12 cellular contexts compared by ENCODE assay signal in the genomic region with DNA sequence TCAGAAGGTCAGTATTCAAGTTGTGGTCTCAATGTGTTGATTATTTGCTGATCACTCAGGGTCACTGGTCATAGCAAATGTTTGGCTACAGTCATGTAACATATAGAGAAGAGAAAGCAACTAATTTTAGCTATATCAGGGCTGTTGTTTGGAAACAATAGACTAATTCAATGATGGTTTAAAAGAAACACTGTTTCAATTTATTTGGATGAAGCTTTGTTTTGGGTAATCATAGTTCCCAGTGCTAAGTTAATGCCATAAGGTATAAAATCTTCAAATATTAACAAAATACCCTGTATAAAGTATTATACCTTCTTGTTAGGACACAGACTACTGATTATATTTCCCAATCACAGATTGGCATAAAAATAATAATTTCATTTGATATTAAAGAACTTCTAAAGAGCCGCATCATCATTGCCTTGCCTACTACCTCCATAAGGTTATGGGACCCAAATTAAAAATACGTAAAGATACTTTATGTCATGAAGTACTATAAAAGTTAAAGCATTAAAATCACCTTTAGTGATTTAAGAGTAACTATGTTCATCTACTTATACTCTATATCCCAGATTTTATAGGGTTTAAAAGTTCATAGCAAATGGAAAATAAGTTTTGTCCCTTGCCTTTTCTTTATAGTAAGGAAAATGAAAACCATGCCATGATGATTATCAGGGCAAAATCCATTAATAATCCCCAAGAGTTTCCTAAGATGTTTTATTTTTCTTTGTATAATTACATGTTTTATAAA. TPM values are rescaled to one million over a fixed set of nuclear protein-coding genes. Genes with fewer than 3 reads are reported as not detected.
DNase-seq lines count a peak whose midpoint lies in the region; ATAC-seq, FAIRE-seq and TF ChIP-seq lines count a peak whose summit lies in the region.
"Had no signal": no experiment of that assay in that cellular context is flagged by ENCODE, and none has a peak within 500 bp of the region (broad histone marks: within the 10 kb centered on the region; RNA-seq: fewer than 3 reads in every experiment).

No MANE protein-coding gene starts in this region.

- peak overlapping the region; percentile 84 for H3K4me2 ChIP-seq in GM12878 (ENCODE audit: control insufficient read depth, insufficient read depth)

- no peak overlapping the region for H3K27ac ChIP-seq in HEK293 (ENCODE audit: extremely low read depth, low read depth, low read length)
- peak overlapping the region; percentile 93 for H3K27ac ChIP-seq in GM12878 (ENCODE audit: control insufficient read depth, insufficient read depth)

- TF ChIP-seq CTCF in AG09309 (IDR thresholded peaks at IDR 0.05; ENCODE audit: control insufficient read depth, insufficient read depth, low read depth, low read length, missing control alignments) (no peak), HEK293 (tag by site-specific recombination; IDR thresholded peaks at IDR 0.05) (no peak), GM12878 (IDR thresholded peaks at IDR 0.05 in 2 of 3, conservative IDR thresholded peaks at IDR 0.05 in 1 of 3; ENCODE audit: control insufficient read depth in 2 of 3, extremely low read depth in 1 of 3, insufficient read depth in 1 of 3, low read depth in 3 of 3, low read length in 3 of 3) (no peak), mesothelial cell of epicardium (IDR thresholded peaks at IDR 0.05; ENCODE audit: unreplicated experiment) (no peak)

- peaks cover 0 to 12% of the 10 kb centered on the region in 2 experiments; a peak in 1 of 3 replicates for H3K36me3 ChIP-seq in HEK293 (ENCODE audit: control insufficient read depth in 2 of 2, insufficient read depth in 1 of 2, low read length in 2 of 2)
- H3K36me3 ChIP-seq in GM12878 (ENCODE audit: control insufficient read depth in 2 of 2, insufficient read depth in 2 of 2, low read length in 1 of 2): peaks cover 0 to 16% of the 10 kb centered on the region in 2 experiments; a peak in 3 of 4 replicates

- in situ Hi-C loops in GM12878 (cut with MboI): no loop called here

- H3K9me3 ChIP-seq in HEK293 (ENCODE audit: control insufficient read depth, insufficient read depth, low read depth, low read length): no peaks in the 10 kb centered on the region
- H3K9me3 ChIP-seq in GM12878 (replicated peaks; ENCODE audit: control insufficient read depth, insufficient read depth, low read length): no peaks in the 10 kb centered on the region; the same call in 1 of the 3 replicates

- intact Hi-C loops in GM12878 (cut with micrococcal nuclease; ENCODE audit: unreplicated experiment): loop anchor here (2.0 kb wide), 3 partner anchors 43 to 395 kb away; no protein-coding TSS in a partner anchor

- TF ChIP-seq EP300 in GM12878 (IDR thresholded peaks at IDR 0.05; ENCODE audit: borderline replicate concordance in 1 of 2, control insufficient read depth in 1 of 2, low read depth in 2 of 2, low read length in 2 of 2): no peak

- peaks cover 15% of the 10 kb centered on the region for H3K27me3 Mint-ChIP-seq in mesothelial cell of epicardium (ENCODE audit: low read depth)
- H3K27me3 Mint-ChIP-seq: dendritic cell treated with granulocyte-macrophage colony-stimulating factor and Interleukin-4, amounts not matched to agents 40 ng/mL and 50 ng/mL, for 4 days had no signal

- DNase-seq in AG09309 (ENCODE audit: low read depth) (no peak), GM12878 (ENCODE audit: low read depth, low spot score) (no peak), mesothelial cell of epicardium (ENCODE audit: low spot score in 2 of 2, unreplicated experiment in 2 of 2) (no peak), NCI-H526 (lab: John Stamatoyannopoulos, UW) (no peak), NCI-H1417 treated with DMSO at 0.1 percent for 48 hours (lab: John Stamatoyannopoulos, UW) (no peak)
- DNase-seq: GDM1, NCI-H1105 treated with DMSO at 0.1 percent for 48 hours had no signal

- TF ChIP-seq POLR2A in GM12878 (IDR thresholded peaks at IDR 0.05; ENCODE audit: low read depth, low read length): no peak

- CTCF ChIA-PET in HEK293 (lab: Yijun Ruan, JAX) (interaction anchor here (0.7 to 1.0 kb wide), 2 partner anchors 361 to 684 kb away, joined by 3 read pairs; no protein-coding TSS in a partner anchor), GM12878 (lab: Yijun Ruan, JAX) (interaction anchor here (0.9 to 2.3 kb wide), 5 partner anchors 16 to 187 kb away, joined by 3 to 7 read pairs (median 3); no protein-coding TSS in a partner anchor)

- peaks cover 59% of the 10 kb centered on the region for H3K4me1 Mint-ChIP-seq in mesothelial cell of epicardium

- peaks cover 100% of the 10 kb centered on the region for H3K79me2 ChIP-seq in GM12878 (ENCODE audit: control insufficient read depth, insufficient read depth, low read length)

- H3K4me1 ChIP-seq in HEK293 (ENCODE audit: control insufficient read depth, insufficient read depth, low read length): peaks cover 38% of the 10 kb centered on the region
- no peaks in the 10 kb centered on the region for H3K4me1 ChIP-seq in GM12878 (ENCODE audit: control insufficient read depth, insufficient read depth, low read length)

- H3K4me3 ChIP-seq in AG09309 (ENCODE audit: control insufficient read depth, low read depth, low read length) (peak overlapping the region; percentile 76; the same call in 1 of the 2 replicates), HEK293 (ENCODE audit: low read depth, low read length) (peak overlapping the region; percentile 95), GM12878 (peak overlapping the region; percentile 83)

- RAD21 ChIA-PET in GM12878 (lab: Charles Lee; ENCODE audit: unreplicated experiment): interaction anchor here (0.9 to 10.9 kb wide), 24 partner anchors 8 to 745 kb away, joined by 3 to 121 read pairs (median 7); no protein-coding TSS in a partner anchor

- H3K36me3 Mint-ChIP-seq in mesothelial cell of epicardium: peaks cover 11% of the 10 kb centered on the region

- SMC1A ChIA-PET in GM12878 (lab: Charles Lee; ENCODE audit: uncharacterized antibody, unreplicated experiment): interaction anchor here (0.6 to 9.1 kb wide), 19 partner anchors 8 to 399 kb away, joined by 3 to 70 read pairs (median 5); no protein-coding TSS in a partner anchor

- peak overlapping the region; percentile 92 for H3K9ac ChIP-seq in GM12878 (ENCODE audit: control insufficient read depth, insufficient read depth, low read length)

- no peaks in the 10 kb centered on the region for H3K27me3 ChIP-seq in GM12878 (replicated peaks in 1 of 2; ENCODE audit: control insufficient read depth in 2 of 2, insufficient read depth in 2 of 2, low read length in 1 of 2)

- H3K9me3 Mint-ChIP-seq in mesothelial cell of epicardium: no peaks in the 10 kb centered on the region
- H3K9me3 Mint-ChIP-seq: dendritic cell treated with granulocyte-macrophage colony-stimulating factor and Interleukin-4, amounts not matched to agents 40 ng/mL and 50 ng/mL, for 4 days had no signal

- no peaks in the 10 kb centered on the region; the same call in 1 of the 2 replicates for H4K20me1 ChIP-seq in GM12878 (ENCODE audit: control insufficient read depth, insufficient read depth)

- TF ChIP-seq RAD21 in GM12878 (IDR thresholded peaks at IDR 0.05; ENCODE audit: insufficient read depth, low read depth, low read length): no peak

- FAIRE-seq in GM12878 (lab: Jason Lieb, UNC): no peak

- peak overlapping the region; percentile 73 for H3K4me3 Mint-ChIP-seq in mesothelial cell of epicardium

- 0% methylated on average over 2 of the region's 2 CpGs for WGBS in GM12878 (ENCODE audit: insufficient coverage, insufficient replicate concordance, low lambda C conversion rate, missing lambda C conversion rate)

- POLR2A ChIA-PET in HEK293 (lab: Yijun Ruan, JAX): no interaction called here
- POLR2A ChIA-PET in GM12878 (lab: Charles Lee): interaction anchor here (0.6 to 1.9 kb wide), 9 partner anchors 32 to 393 kb away, joined by 3 to 6 read pairs (median 3); no protein-coding TSS in a partner anchor

- no peak overlapping the region for H3K27ac Mint-ChIP-seq in mesothelial cell of epicardium

- peak; percentile 17 for ATAC-seq in GM12878
- no peak for ATAC-seq in GM21723 (IDR thresholded peaks at IDR 0.05; ENCODE audit: unreplicated experiment)
- ATAC-seq in GM18867 (IDR thresholded peaks at IDR 0.05; ENCODE audit: unreplicated experiment): no peak
- ATAC-seq: HCT116 had no signal

- BruUV-seq in GM12878 (replicated peaks; lab: Mats Ljungman, UMichigan): no TSS peak

- no peak overlapping the region for H2AFZ ChIP-seq in GM12878 (ENCODE audit: control insufficient read depth, low read depth, low read length)

TF ChIP-seq in HEK293, 187 proteins besides CTCF, POLR2A, EP300 and RAD21 (continues in another document):
- TF ChIP-seq TRIM28 (IDR thresholded peaks at IDR 0.05; ENCODE audit: borderline replicate concordance, low read length): no peak

TF ChIP-seq in GM12878, 131 proteins besides CTCF, POLR2A, EP300 and RAD21 (continues in another document):
- peak; percentile 67 for TF ChIP-seq MLLT1 (IDR thresholded peaks at IDR 0.05)

RNA-seq across cellular contexts. Expression of gene NR3C1, which starts 6.0 kb away (rescaled TPM):
- 658 and 663 TPM in 2 replicates for total RNA-seq in GM12878 (2013; cell fraction: nucleolus; rRNA removed)
- 79.9 and 108 TPM in 2 replicates for total RNA-seq in GM12878 (2014; rRNA removed)
- total RNA-seq in GM12878 (2014; rRNA removed; fragmentation: Illumina TruSeq; extraction: Trizol): 104 and 114 TPM in 2 replicates
- total RNA-seq in GM12878 (2021): 124 and 134 TPM in 2 replicates
- 38.5 TPM for polyA plus RNA-seq in GM12878 (2011; ENCODE audit: low read depth)
- polyA plus RNA-seq in GM12878 (2011; rRNA removed): 141 and 181 TPM in 2 replicates
- 63.4 and 85.5 TPM in 2 replicates for polyA plus RNA-seq in GM12878 (2011; cell fraction: cytosol; rRNA removed)
- 55.0 and 75.3 TPM in 2 replicates for polyA plus RNA-seq in GM12878 (2011; cell fraction: nucleus; rRNA removed)
- polyA plus RNA-seq in GM12878 (2012): 41.4 and 59.0 TPM in 2 replicates
- 83.7 and 104 TPM in 2 replicates for polyA plus RNA-seq in GM12878 (2014; fragmentation: Illumina TruSeq; extraction: Trizol)
- 100 to 1,000 TPM in 1 of 2 experiments, 10 to 100 TPM in 1; 89.0 to 119 TPM for polyA plus RNA-seq in GM12878 (2014; fragmentation: Nextera tagmentation; extraction: Ambion mirVana)
- 37.2 and 49.7 TPM in 2 replicates for polyA plus RNA-seq in GM12878 (2014; rRNA removed)
- polyA plus RNA-seq in GM12878 (2016; fragmentation: Nextera tagmentation; extraction: Ambion mirVana): 100 to 1,000 TPM; 114 to 123 TPM
- polyA minus RNA-seq in GM12878 (2011; rRNA and poly(A)+ RNA removed): 252 and 261 TPM in 2 replicates
- 80.9 and 85.6 TPM in 2 replicates for polyA minus RNA-seq in GM12878 (2011; cell fraction: cytosol; rRNA and poly(A)+ RNA removed)
- 189 and 197 TPM in 2 replicates for polyA minus RNA-seq in GM12878 (2011; cell fraction: nucleus; rRNA and poly(A)+ RNA removed)
- 29.2 to 35.3 TPM (median 34.5 TPM) in 3 replicates for total RNA-seq in mesothelial cell of epicardium
